ENCODE assay signal across 12 cellular contexts in the genomic region with DNA sequence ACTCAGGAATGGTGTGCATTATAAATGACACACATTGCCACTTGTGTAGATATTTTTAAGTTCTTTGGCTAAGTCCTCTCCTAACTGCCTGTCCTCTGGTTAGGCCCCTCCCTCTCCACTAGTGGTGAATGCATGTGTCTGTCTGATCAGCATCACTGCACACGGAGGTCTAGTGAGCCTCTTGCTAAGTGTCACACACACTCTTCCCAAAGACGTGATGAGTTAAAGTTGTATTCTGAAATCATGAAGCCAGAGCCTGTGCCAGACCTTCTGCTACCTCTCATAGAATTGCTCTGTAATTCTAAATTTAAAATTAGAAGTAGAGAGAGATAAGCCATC. TPM values are rescaled to one million over a fixed set of nuclear protein-coding genes. Genes with fewer than 3 reads are reported as not detected.
DNase-seq lines count a peak whose midpoint lies in the region; ATAC-seq, FAIRE-seq and TF ChIP-seq lines count a peak whose summit lies in the region.
"Had no signal": no experiment of that assay in that cellular context is flagged by ENCODE, and none has a peak within 500 bp of the region (broad histone marks: within the 10 kb centered on the region; RNA-seq: fewer than 3 reads in every experiment).

No MANE protein-coding gene starts in this region.

- H3K27ac ChIP-seq in right atrium auricular region, result peak overlapping the region; percentile 31 to 62
- H3K27ac ChIP-seq: epithelial cell of prostate had no signal

- H3K27me3 ChIP-seq in right atrium auricular region, result no peaks in the 10 kb centered on the region

- no peak overlapping the region for H3K4me3 ChIP-seq in right atrium auricular region

- in situ Hi-C loops in ACHN (cut with HindIII; ENCODE audit: low pct_ligation_motif_present, low pct_unique_long_range_greater_than_20kb, low sequenced_read_pairs), result no loop called here

- no peak for DNase-seq in GM18507 (ENCODE audit: extremely low spot score, insufficient read length, low read depth)
- DNase-seq in right atrium auricular region (ENCODE audit: low spot score), result no peak
- DNase-seq in ACHN, result no peak
- DNase-seq in frontal cortex (ENCODE audit: low spot score in 2 of 2), result no peak
- DNase-seq in dermis blood vessel endothelial cell, result no peak
- no peak for DNase-seq in MV-4-11 (lab: John Stamatoyannopoulos, UW)
- DNase-seq: DMS53, mesendoderm, NCI-H510A had no signal

- TF ChIP-seq CTCF in right atrium auricular region (IDR thresholded peaks at IDR 0.05), result no peak

- H3K9me3 ChIP-seq in right atrium auricular region, result no peaks in the 10 kb centered on the region

- H3K36me3 ChIP-seq in right atrium auricular region, result peaks cover 10% of the 10 kb centered on the region

- FAIRE-seq in GM18507 (lab: Jason Lieb, UNC), result peak; percentile 94
- no peak for FAIRE-seq in frontal cortex (lab: Jason Lieb, UNC)

- ATAC-seq in GM21423 (IDR thresholded peaks at IDR 0.05; ENCODE audit: unreplicated experiment) (peak; percentile 95), HG03342 (IDR thresholded peaks at IDR 0.05; ENCODE audit: unreplicated experiment) (peak; percentile 93)

- peaks cover 0 to 38% of the 10 kb centered on the region in 2 donors for H3K4me1 ChIP-seq in right atrium auricular region

RNA-seq across cellular contexts. Expression of a gene that starts 41.3 kb away (rescaled TPM):
- 10 to 100 TPM; 43.7 to 48.5 TPM for total RNA-seq in right atrium auricular region
- 39.9 TPM for total RNA-seq in frontal cortex
- total RNA-seq in dermis blood vessel endothelial cell, result 235 and 269 TPM in 2 replicates

RNA-seq across cellular contexts. Expression of a gene that starts 52.0 kb away (rescaled TPM):
- total RNA-seq in right atrium auricular region, result 1 to 10 TPM in 1 of 2 donors, under 1 TPM in 1; 0.74 to 5.9 TPM
- total RNA-seq in frontal cortex, result 3.3 TPM
- 8.5 and 11.8 TPM in 2 replicates for total RNA-seq in dermis blood vessel endothelial cell
